Comparison of ENCODE assay signal across 1 cellular context in the genomic region with DNA sequence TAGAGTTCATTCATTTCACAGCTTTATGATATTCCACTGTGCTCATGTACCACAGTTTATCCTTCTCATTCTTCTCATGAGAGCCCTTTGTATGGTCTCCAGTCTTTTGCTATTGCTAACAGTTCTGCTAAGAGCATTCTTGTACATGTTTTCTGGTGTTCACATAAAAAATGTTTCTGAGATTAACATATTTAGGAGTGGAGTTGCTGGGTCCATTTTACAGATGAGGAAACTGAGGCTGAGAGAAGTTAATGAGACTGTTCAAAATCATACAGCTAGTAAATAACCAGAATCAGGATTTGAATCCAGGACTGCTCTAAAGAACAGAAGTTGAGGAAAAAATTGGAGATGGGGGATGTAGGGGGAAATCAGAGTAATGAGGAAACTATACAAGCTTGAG.
TF ChIP-seq lines count a peak whose summit lies in the region.

No MANE protein-coding gene starts in this region.

TF ChIP-seq in GM12878, 131 proteins besides CTCF, POLR2A, EP300 and RAD21:
- TF ChIP-seq, protein P1, sequence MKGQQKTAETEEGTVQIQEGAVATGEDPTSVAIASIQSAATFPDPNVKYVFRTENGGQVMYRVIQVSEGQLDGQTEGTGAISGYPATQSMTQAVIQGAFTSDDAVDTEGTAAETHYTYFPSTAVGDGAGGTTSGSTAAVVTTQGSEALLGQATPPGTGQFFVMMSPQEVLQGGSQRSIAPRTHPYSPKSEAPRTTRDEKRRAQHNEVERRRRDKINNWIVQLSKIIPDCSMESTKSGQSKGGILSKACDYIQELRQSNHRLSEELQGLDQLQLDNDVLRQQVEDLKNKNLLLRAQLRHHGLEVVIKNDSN (IDR thresholded peaks at IDR 0.05; ENCODE audit: borderline replicate concordance, extremely low read length, insufficient read depth, low read depth, low read length), result no peak
- TF ChIP-seq NBN (IDR thresholded peaks at IDR 0.05) (no peak), ZBTB40 (IDR thresholded peaks at IDR 0.05; ENCODE audit: borderline replicate concordance) (no peak), ATF3 (IDR thresholded peaks at IDR 0.05; ENCODE audit: borderline replicate concordance, extremely low read depth, low read depth, low read length) (no peak), FOS (IDR thresholded peaks at IDR 0.05; ENCODE audit: borderline replicate concordance, extremely low read depth, insufficient read length) (no peak), ZNF217 (IDR thresholded peaks at IDR 0.05) (no peak), ZNF24 (IDR thresholded peaks at IDR 0.05) (no peak), RAD51 (IDR thresholded peaks at IDR 0.05) (no peak), CHD4 (IDR thresholded peaks at IDR 0.05) (no peak), ZNF207 (IDR thresholded peaks at IDR 0.05; ENCODE audit: borderline replicate concordance) (no peak), BRCA1 (IDR thresholded peaks at IDR 0.05; ENCODE audit: low read depth, low read length) (no peak), NFYA (IDR thresholded peaks at IDR 0.05; ENCODE audit: borderline replicate concordance, low read depth, low read length) (no peak), CHD2 (IDR thresholded peaks at IDR 0.05; ENCODE audit: borderline replicate concordance, low read depth, low read length) (no peak), RUNX3 (IDR thresholded peaks at IDR 0.05; ENCODE audit: low read length) (no peak), NFIC (IDR thresholded peaks at IDR 0.05; ENCODE audit: low read depth, low read length) (no peak), MYC (IDR thresholded peaks at IDR 0.05; ENCODE audit: insufficient read depth, insufficient read length, insufficient replicate concordance, low read length, severe bottlenecking) (no peak), IRF5 (IDR thresholded peaks at IDR 0.05; ENCODE audit: borderline replicate concordance) (no peak), POU2F2 (IDR thresholded peaks at IDR 0.05; ENCODE audit: borderline replicate concordance, low read depth, low read length) (no peak)
- TF ChIP-seq, protein P2, sequence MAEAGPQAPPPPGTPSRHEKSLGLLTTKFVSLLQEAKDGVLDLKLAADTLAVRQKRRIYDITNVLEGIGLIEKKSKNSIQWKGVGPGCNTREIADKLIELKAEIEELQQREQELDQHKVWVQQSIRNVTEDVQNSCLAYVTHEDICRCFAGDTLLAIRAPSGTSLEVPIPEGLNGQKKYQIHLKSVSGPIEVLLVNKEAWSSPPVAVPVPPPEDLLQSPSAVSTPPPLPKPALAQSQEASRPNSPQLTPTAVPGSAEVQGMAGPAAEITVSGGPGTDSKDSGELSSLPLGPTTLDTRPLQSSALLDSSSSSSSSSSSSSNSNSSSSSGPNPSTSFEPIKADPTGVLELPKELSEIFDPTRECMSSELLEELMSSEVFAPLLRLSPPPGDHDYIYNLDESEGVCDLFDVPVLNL (IDR thresholded peaks at IDR 0.05; ENCODE audit: low read depth, low read length), result no peak
